1 cellular context compared by ENCODE assay signal in the genomic region with DNA sequence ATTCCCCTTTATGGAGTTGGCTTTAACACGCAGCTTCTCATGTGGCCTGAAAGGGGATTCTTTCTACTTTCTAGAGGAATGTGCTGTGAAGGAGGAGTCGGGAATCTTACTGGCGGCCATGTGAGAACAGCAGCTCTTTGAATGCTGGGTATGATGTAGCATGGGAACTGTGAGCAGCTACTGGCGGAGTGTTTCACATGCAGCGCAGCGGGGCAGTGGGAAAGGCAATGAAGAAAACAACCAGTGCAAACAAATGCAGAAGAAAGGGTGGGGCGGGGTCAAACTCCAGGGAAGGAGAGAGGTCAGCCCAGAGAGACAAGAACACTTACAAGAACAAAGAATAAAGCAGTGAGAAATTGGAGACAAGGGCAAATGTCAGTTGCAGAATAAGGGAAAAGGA.
TF ChIP-seq lines count a peak whose summit lies in the region.

No MANE protein-coding gene starts in this region.

TF ChIP-seq in WTC11, 78 proteins besides CTCF, POLR2A, EP300 and RAD21 (continued from another document):
- TF ChIP-seq, protein P1, sequence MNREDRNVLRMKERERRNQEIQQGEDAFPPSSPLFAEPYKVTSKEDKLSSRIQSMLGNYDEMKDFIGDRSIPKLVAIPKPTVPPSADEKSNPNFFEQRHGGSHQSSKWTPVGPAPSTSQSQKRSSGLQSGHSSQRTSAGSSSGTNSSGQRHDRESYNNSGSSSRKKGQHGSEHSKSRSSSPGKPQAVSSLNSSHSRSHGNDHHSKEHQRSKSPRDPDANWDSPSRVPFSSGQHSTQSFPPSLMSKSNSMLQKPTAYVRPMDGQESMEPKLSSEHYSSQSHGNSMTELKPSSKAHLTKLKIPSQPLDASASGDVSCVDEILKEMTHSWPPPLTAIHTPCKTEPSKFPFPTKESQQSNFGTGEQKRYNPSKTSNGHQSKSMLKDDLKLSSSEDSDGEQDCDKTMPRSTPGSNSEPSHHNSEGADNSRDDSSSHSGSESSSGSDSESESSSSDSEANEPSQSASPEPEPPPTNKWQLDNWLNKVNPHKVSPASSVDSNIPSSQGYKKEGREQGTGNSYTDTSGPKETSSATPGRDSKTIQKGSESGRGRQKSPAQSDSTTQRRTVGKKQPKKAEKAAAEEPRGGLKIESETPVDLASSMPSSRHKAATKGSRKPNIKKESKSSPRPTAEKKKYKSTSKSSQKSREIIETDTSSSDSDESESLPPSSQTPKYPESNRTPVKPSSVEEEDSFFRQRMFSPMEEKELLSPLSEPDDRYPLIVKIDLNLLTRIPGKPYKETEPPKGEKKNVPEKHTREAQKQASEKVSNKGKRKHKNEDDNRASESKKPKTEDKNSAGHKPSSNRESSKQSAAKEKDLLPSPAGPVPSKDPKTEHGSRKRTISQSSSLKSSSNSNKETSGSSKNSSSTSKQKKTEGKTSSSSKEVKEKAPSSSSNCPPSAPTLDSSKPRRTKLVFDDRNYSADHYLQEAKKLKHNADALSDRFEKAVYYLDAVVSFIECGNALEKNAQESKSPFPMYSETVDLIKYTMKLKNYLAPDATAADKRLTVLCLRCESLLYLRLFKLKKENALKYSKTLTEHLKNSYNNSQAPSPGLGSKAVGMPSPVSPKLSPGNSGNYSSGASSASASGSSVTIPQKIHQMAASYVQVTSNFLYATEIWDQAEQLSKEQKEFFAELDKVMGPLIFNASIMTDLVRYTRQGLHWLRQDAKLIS (CRISPR knock-in tag; IDR thresholded peaks at IDR 0.05; ENCODE audit: borderline replicate concordance) = no peak
- no peak for TF ChIP-seq NR1H2 (CRISPR knock-in tag; IDR thresholded peaks at IDR 0.05)
- TF ChIP-seq, protein P2, sequence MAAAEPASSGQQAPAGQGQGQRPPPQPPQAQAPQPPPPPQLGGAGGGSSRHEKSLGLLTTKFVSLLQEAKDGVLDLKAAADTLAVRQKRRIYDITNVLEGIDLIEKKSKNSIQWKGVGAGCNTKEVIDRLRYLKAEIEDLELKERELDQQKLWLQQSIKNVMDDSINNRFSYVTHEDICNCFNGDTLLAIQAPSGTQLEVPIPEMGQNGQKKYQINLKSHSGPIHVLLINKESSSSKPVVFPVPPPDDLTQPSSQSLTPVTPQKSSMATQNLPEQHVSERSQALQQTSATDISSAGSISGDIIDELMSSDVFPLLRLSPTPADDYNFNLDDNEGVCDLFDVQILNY (CRISPR knock-in tag; IDR thresholded peaks at IDR 0.05) = no peak
